Comparison of ENCODE assay signal across 12 cellular contexts in the genomic region with DNA sequence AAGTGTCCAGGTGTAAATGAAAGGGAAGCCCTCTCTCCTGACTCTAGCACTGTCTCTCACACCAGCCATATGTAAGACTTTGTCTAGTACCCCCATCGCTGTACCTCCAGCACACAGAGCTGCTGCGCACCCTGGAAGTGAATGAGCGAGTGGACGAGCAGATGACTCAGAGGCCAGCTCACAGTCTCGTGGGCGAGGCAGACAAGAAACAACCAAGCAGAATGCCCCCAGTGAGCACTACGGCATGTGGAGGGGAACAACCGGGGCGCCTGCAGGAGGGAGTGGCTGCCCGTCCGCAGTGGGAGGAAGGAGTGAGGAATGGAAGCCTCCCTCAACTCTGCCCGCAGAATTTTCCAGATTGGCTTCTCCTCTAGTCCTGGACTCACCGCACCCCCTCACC. TPM values are rescaled to one million over a fixed set of nuclear protein-coding genes. Genes with fewer than 3 reads are reported as not detected.
DNase-seq lines count a peak whose midpoint lies in the region; ATAC-seq and TF ChIP-seq lines count a peak whose summit lies in the region.
"Had no signal": no experiment of that assay in that cellular context is flagged by ENCODE, and none has a peak within 500 bp of the region (broad histone marks: within the 10 kb centered on the region; RNA-seq: fewer than 3 reads in every experiment).

No MANE protein-coding gene starts in this region.

- H3K4me3 ChIP-seq in breast epithelium: no peak overlapping the region
- no peak overlapping the region for H3K4me3 ChIP-seq in A673 (ENCODE audit: low read depth, low read length, poor library complexity, severe bottlenecking)
- H3K4me3 ChIP-seq: body of pancreas had no signal

- H3K36me3 ChIP-seq in breast epithelium: no peaks in the 10 kb centered on the region
- H3K36me3 ChIP-seq in A673 (ENCODE audit: insufficient read depth, low read length, poor library complexity, severe bottlenecking): peaks cover 13% of the 10 kb centered on the region

- peaks cover 2% of the 10 kb centered on the region for H3K27me3 Mint-ChIP-seq in glutamatergic neuron (ENCODE audit: unreplicated experiment)

- peak overlapping the region; percentile 60 to 68 for H3K27ac ChIP-seq in breast epithelium
- no peak overlapping the region for H3K27ac ChIP-seq in A673 (ENCODE audit: low read depth, low read length, poor library complexity, severe bottlenecking)
- H3K27ac ChIP-seq: body of pancreas had no signal

- CTCF ChIA-PET in A673 (lab: Charles Lee): no interaction called here

- no peak for TF ChIP-seq POLR2A in breast epithelium (IDR thresholded peaks at IDR 0.05)

- H3K27ac Mint-ChIP-seq in glutamatergic neuron (ENCODE audit: unreplicated experiment): no peak overlapping the region

- BruUV-seq in A673 (replicated peaks; lab: Mats Ljungman, UMichigan): no TSS peak

- H3K4me1 Mint-ChIP-seq in glutamatergic neuron (ENCODE audit: low read depth, unreplicated experiment): peaks cover 8% of the 10 kb centered on the region

- H3K4me1 ChIP-seq in breast epithelium: no peaks in the 10 kb centered on the region
- no peaks in the 10 kb centered on the region for H3K4me1 ChIP-seq in A673 (ENCODE audit: insufficient read depth, low read length, poor library complexity, severe bottlenecking)
- H3K4me1 ChIP-seq: body of pancreas had no signal

- H3K9me3 ChIP-seq in breast epithelium: no peaks in the 10 kb centered on the region
- no peaks in the 10 kb centered on the region for H3K9me3 ChIP-seq in A673 (ENCODE audit: low read depth, low read length, poor library complexity, severe bottlenecking)
- H3K9me3 ChIP-seq: body of pancreas had no signal

- intact Hi-C loops in breast epithelium (cut with DNase I; ENCODE audit: low total_unique reads) (no loop called here), left colon (cut with DNase I, micrococcal nuclease) (no loop called here), A673 (cut with micrococcal nuclease; ENCODE audit: unreplicated experiment) (no loop called here)

- H3K27me3 ChIP-seq in breast epithelium: no peaks in the 10 kb centered on the region
- no peaks in the 10 kb centered on the region for H3K27me3 ChIP-seq in A673 (replicated peaks; ENCODE audit: insufficient read depth, low read depth, low read length, poor library complexity)
- H3K27me3 ChIP-seq: body of pancreas had no signal

- DNase-seq in HS-5 (ENCODE audit: low read depth) (peak; percentile 77), breast epithelium (ENCODE audit: low spot score in 2 of 2) (no peak), left colon (peak; percentile 20 to 62), ureter (ENCODE audit: low spot score) (peak; percentile 61), glutamatergic neuron (no peak), OCI-M1 (lab: John Stamatoyannopoulos, UW) (no peak), A673 (ENCODE audit: low spot score) (no peak)
- DNase-seq: activated CD8-positive, alpha-beta memory T cell treated with anti-CD3 and anti-CD28 coated beads for 24 hours; body of pancreas; NCI-H2081; nucleus accumbens had no signal

- TF ChIP-seq CTCF in breast epithelium (IDR thresholded peaks at IDR 0.05) (no peak), glutamatergic neuron (IDR thresholded peaks at IDR 0.05; ENCODE audit: partially characterized antibody, unreplicated experiment) (no peak), A673 (conservative IDR thresholded peaks at IDR 0.05; ENCODE audit: low read depth, low read length) (no peak)

- POLR2A ChIA-PET in A673 (lab: Charles Lee; ENCODE audit: low non-redundant PET): no interaction called here

- peak; percentile 21 for ATAC-seq in left colon
- no peak for ATAC-seq in GM21367 (IDR thresholded peaks at IDR 0.05; ENCODE audit: unreplicated experiment)
- ATAC-seq: body of pancreas had no signal

- no peak overlapping the region for H3K4me3 Mint-ChIP-seq in glutamatergic neuron (ENCODE audit: unreplicated experiment)

- peaks cover 3% of the 10 kb centered on the region for H3K9me3 Mint-ChIP-seq in glutamatergic neuron (ENCODE audit: unreplicated experiment)

- H3K36me3 Mint-ChIP-seq in glutamatergic neuron (ENCODE audit: unreplicated experiment): no peaks in the 10 kb centered on the region

RNA-seq across cellular contexts. Expression of a gene that starts 46.4 kb away (rescaled TPM):
- total RNA-seq in breast epithelium: 10 to 100 TPM; 16.4 to 23.3 (median 16.8) TPM
- 10 to 100 TPM; 17.2 to 32.0 TPM for total RNA-seq in left colon
- 27.9 TPM for total RNA-seq in ureter
- total RNA-seq in glutamatergic neuron (ENCODE audit: unreplicated experiment): 28.3 TPM
- total RNA-seq in A673 (2021): 245 and 261 TPM in 2 replicates

Comparison
In these comparisons a context has a peak if more than half of its experiments do, and no peak if none do; other contexts are left out.
1. DNase-seq: peak in HS-5 (single experiment), left colon (2 of 2) and ureter (single experiment); none in breast epithelium (0 of 2), glutamatergic neuron (single experiment), OCI-M1 (single experiment) and A673 (single experiment).